Comparison of ENCODE assay signal across 14 cellular contexts in genomic region chr3:78506581-78507195, GRCh38.
DNase-seq lines count a peak whose midpoint lies in the region; ATAC-seq, FAIRE-seq and TF ChIP-seq lines count a peak whose summit lies in the region.
"Had no signal": no experiment of that assay in that cellular context is flagged by ENCODE, and none has a peak within 500 bp of the region (broad histone marks: within the 10 kb centered on the region; RNA-seq: fewer than 3 reads in every experiment).

No MANE protein-coding gene starts in this region.

- POLR2A ChIA-PET in OCI-LY7 (lab: Charles Lee) = no interaction called here

- no peaks in the 10 kb centered on the region for H3K27me3 ChIP-seq in NT2/D1 (ENCODE audit: insufficient read depth, insufficient read length)

- H3K36me3 Mint-ChIP-seq in neural crest cell (ENCODE audit: low read depth) = no peaks in the 10 kb centered on the region
- H3K36me3 Mint-ChIP-seq: activated naive CD4-positive, alpha-beta T cell treated with anti-CD3 and anti-CD28 coated beads, Interleukin-2, amount 10 ng/mL, durations not matched to agents 7 days and 5 days; CD4-positive, CD25-positive, alpha-beta regulatory T cell had no signal

- no peak overlapping the region for H3K9ac ChIP-seq in NT2/D1 (ENCODE audit: insufficient read length, low read depth)

- H3K79me2 ChIP-seq in OCI-LY7 (ENCODE audit: insufficient read depth, low read depth, low read length) = no peaks in the 10 kb centered on the region

- H3K27ac Mint-ChIP-seq in neural crest cell (ENCODE audit: unreplicated experiment) = peak overlapping the region; percentile 0
- H3K27ac Mint-ChIP-seq: activated naive CD4-positive, alpha-beta T cell treated with anti-CD3 and anti-CD28 coated beads, Interleukin-2, amount 10 ng/mL, durations not matched to agents 7 days and 5 days; CD4-positive, CD25-positive, alpha-beta regulatory T cell had no signal

- H3K9me3 Mint-ChIP-seq in neural crest cell = no peaks in the 10 kb centered on the region

- ATAC-seq in GM18868 (IDR thresholded peaks at IDR 0.05; ENCODE audit: unreplicated experiment) (peak; percentile 24), GM19463 (IDR thresholded peaks at IDR 0.05; ENCODE audit: unreplicated experiment) (no peak), HG02973 (IDR thresholded peaks at IDR 0.05; ENCODE audit: unreplicated experiment) (no peak)

- H3K4me1 ChIP-seq in NT2/D1 (ENCODE audit: insufficient read depth, insufficient read length) (no peaks in the 10 kb centered on the region), OCI-LY7 (ENCODE audit: insufficient read depth, low read length, poor library complexity, severe bottlenecking) (no peaks in the 10 kb centered on the region)

- TF ChIP-seq CTCF in neural crest cell (conservative IDR thresholded peaks at IDR 0.05) (no peak), OCI-LY7 (conservative IDR thresholded peaks at IDR 0.05; ENCODE audit: low read length) (no peak)

- no TSS peak for BruUV-seq in OCI-LY7 (replicated peaks; lab: Mats Ljungman, UMichigan)

- no peak overlapping the region for H2AFZ ChIP-seq in OCI-LY7 (ENCODE audit: low read length)

- H3K4me2 ChIP-seq in OCI-LY7 (ENCODE audit: low read length) = no peak overlapping the region

- H3K9me3 ChIP-seq in NT2/D1 (ENCODE audit: insufficient read depth, low read length) (peaks cover 15% of the 10 kb centered on the region; the same call in 1 of the 2 replicates), OCI-LY7 (ENCODE audit: low read length) (no peaks in the 10 kb centered on the region)

- FAIRE-seq in endometrium (lab: Jason Lieb, UNC) = peak; percentile 58
- FAIRE-seq: H54 had no signal

- DNase-seq in NT2/D1 (ENCODE audit: low read depth, low spot score) (peak; percentile 8), neural crest cell (ENCODE audit: low read depth, low spot score) (no peak), NCI-H2029 treated with DMSO at 0.1 percent for 48 hours (lab: John Stamatoyannopoulos, UW) (no peak), OCI-LY7 (ENCODE audit: low spot score) (no peak)
- DNase-seq: activated CD4-positive, alpha-beta T cell treated with anti-CD3 and anti-CD28 coated beads, Interleukin-2, amount 50 U/mL, for 48 hours; activated naive CD4-positive, alpha-beta T cell treated with anti-CD3 and anti-CD28 coated beads, Interleukin-2, amount 10 ng/mL, durations not matched to agents 7 days and 5 days; CD4-positive, CD25-positive, alpha-beta regulatory T cell; NCI-H526 had no signal

- H3K4me3 Mint-ChIP-seq in neural crest cell = no peak overlapping the region
- H3K4me3 Mint-ChIP-seq: activated naive CD4-positive, alpha-beta T cell treated with anti-CD3 and anti-CD28 coated beads, Interleukin-2, amount 10 ng/mL, durations not matched to agents 7 days and 5 days; CD4-positive, CD25-positive, alpha-beta regulatory T cell had no signal

- no peaks in the 10 kb centered on the region for H3K9me2 ChIP-seq in OCI-LY7 (ENCODE audit: insufficient read depth, low read length)

- peaks cover 7% of the 10 kb centered on the region for H3K4me1 Mint-ChIP-seq in neural crest cell
- H3K4me1 Mint-ChIP-seq: activated naive CD4-positive, alpha-beta T cell treated with anti-CD3 and anti-CD28 coated beads, Interleukin-2, amount 10 ng/mL, durations not matched to agents 7 days and 5 days; CD4-positive, CD25-positive, alpha-beta regulatory T cell had no signal

- CTCF ChIA-PET in OCI-LY7 (lab: Charles Lee; ENCODE audit: unreplicated experiment) = no interaction called here

- no peaks in the 10 kb centered on the region for H3K36me3 ChIP-seq in NT2/D1 (ENCODE audit: insufficient read depth, insufficient read length, low read length)
- no peaks in the 10 kb centered on the region for H3K36me3 ChIP-seq in OCI-LY7 (ENCODE audit: insufficient read depth, low read length)

- peaks cover 6% of the 10 kb centered on the region for H3K27me3 Mint-ChIP-seq in neural crest cell (ENCODE audit: low read depth)
- H3K27me3 Mint-ChIP-seq: activated naive CD4-positive, alpha-beta T cell treated with anti-CD3 and anti-CD28 coated beads, Interleukin-2, amount 10 ng/mL, durations not matched to agents 7 days and 5 days; CD4-positive, CD25-positive, alpha-beta regulatory T cell had no signal

- H3K4me3 ChIP-seq in NT2/D1 (ENCODE audit: insufficient read length, low read depth) = no peak overlapping the region
- H3K4me3 ChIP-seq in OCI-LY7 (ENCODE audit: low read depth, low read length, poor library complexity, severe bottlenecking) = no peak overlapping the region
- H3K4me3 ChIP-seq: skin epidermis had no signal

- intact Hi-C loops in OCI-LY7 (cut with micrococcal nuclease; ENCODE audit: unreplicated experiment) = no loop called here

- no peak overlapping the region for H3K27ac ChIP-seq in OCI-LY7 (ENCODE audit: low read depth, low read length, poor library complexity, severe bottlenecking)
- H3K27ac ChIP-seq: skin epidermis had no signal

- no peaks in the 10 kb centered on the region for H4K20me1 ChIP-seq in OCI-LY7 (ENCODE audit: insufficient read depth, low read length)
